Comparison of ENCODE assay signal across 11 cellular contexts in genomic region chr19:46404884-46405658, GRCh38. TPM values are rescaled to one million over a fixed set of nuclear protein-coding genes. Genes with fewer than 3 reads are reported as not detected.
A peak's percentile ranks its signal among the peaks of the same experiment; 100 is the strongest.
DNase-seq lines count a peak whose midpoint lies in the region; ATAC-seq and TF ChIP-seq lines count a peak whose summit lies in the region.
"Had no signal": no experiment of that assay in that cellular context is flagged by ENCODE, and none has a peak within 500 bp of the region (broad histone marks: within the 10 kb centered on the region; RNA-seq: fewer than 3 reads in every experiment).

No MANE protein-coding gene starts in this region.

- no peaks in the 10 kb centered on the region for H3K4me1 ChIP-seq in endocrine pancreas (ENCODE audit: control insufficient read depth, insufficient read depth, low read length)
- H3K4me1 ChIP-seq in mucosa of rectum (ENCODE audit: control insufficient read depth in 2 of 2, insufficient read depth in 2 of 2, low read length in 2 of 2): peaks cover 12 to 14% of the 10 kb centered on the region in 2 donors

- H3K4me3 ChIP-seq in endocrine pancreas (ENCODE audit: control insufficient read depth, insufficient read depth, low read length): no peak overlapping the region
- H3K4me3 ChIP-seq in mucosa of rectum (ENCODE audit: low read length in 2 of 2): peak overlapping the region; percentile 58 to 76

- H3K27me3 Mint-ChIP-seq in HFFc6 (ENCODE audit: insufficient read depth): peaks cover 16% of the 10 kb centered on the region

- H3K9me3 Mint-ChIP-seq in HFFc6: no peaks in the 10 kb centered on the region

- H3K27ac ChIP-seq in 22Rv1 (peak overlapping the region; percentile 59; the same call in 1 of the 2 replicates), mucosa of rectum (ENCODE audit: low read depth in 2 of 2, low read length in 2 of 2) (no peak overlapping the region)

- H3K9me3 ChIP-seq in endocrine pancreas (ENCODE audit: control insufficient read depth, low read length) (no peaks in the 10 kb centered on the region), mucosa of rectum (ENCODE audit: control insufficient read depth in 2 of 2, low read length in 2 of 2) (no peaks in the 10 kb centered on the region)

- peak overlapping the region; percentile 19 for H3K9ac ChIP-seq in endocrine pancreas (ENCODE audit: control insufficient read depth, insufficient read depth, low read length)
- peak overlapping the region in 1 of 2 donors; percentile 70 for H3K9ac ChIP-seq in mucosa of rectum (ENCODE audit: low read depth in 1 of 2, low read length in 2 of 2)

- ATAC-seq in GM21576 (IDR thresholded peaks at IDR 0.05; ENCODE audit: unreplicated experiment): no peak

- TF ChIP-seq CTCF in 22Rv1 (IDR thresholded peaks at IDR 0.05): no peak
- TF ChIP-seq CTCF in HFFc6 (IDR thresholded peaks at IDR 0.05): peak; percentile 39

- peaks cover 35% of the 10 kb centered on the region for H3K4me1 Mint-ChIP-seq in HFFc6 (ENCODE audit: low read depth)

- CTCF ChIA-PET in HEK293T (lab: Yijun Ruan, JAX): interaction anchor here (0.6 kb wide), 1 partner anchor 59 kb away, joined by 4 read pairs; no protein-coding TSS in a partner anchor

- no peak overlapping the region for H3K27ac Mint-ChIP-seq in HFFc6

- H3K36me3 ChIP-seq in endocrine pancreas (ENCODE audit: control insufficient read depth, insufficient read depth, low read length): no peaks in the 10 kb centered on the region
- no peaks in the 10 kb centered on the region for H3K36me3 ChIP-seq in mucosa of rectum (ENCODE audit: control insufficient read depth in 2 of 2, insufficient read depth in 2 of 2, low read length in 2 of 2)

- no peak for DNase-seq in HFFc6
- DNase-seq in AG08395 (ENCODE audit: low spot score): no peak
- no peak for DNase-seq in HEK293T (ENCODE audit: extremely low spot score)
- no peak for DNase-seq in NCI-H2107 treated with DMSO at 0.1 percent for 48 hours (lab: John Stamatoyannopoulos, UW; ENCODE audit: unreplicated experiment)
- DNase-seq: HCEC 1CT, NCI-H2081 had no signal

- H3K4me3 Mint-ChIP-seq in HFFc6: peak overlapping the region; percentile 87; the same call in 1 of the 2 replicates

- POLR2A ChIA-PET in HEK293T (lab: Yijun Ruan, JAX): interaction anchor here (0.6 to 1.3 kb wide), 2 partner anchors 8 to 636 kb away, joined by 3 to 5 read pairs; partner anchors contain the start of genes CCDC8 and SIX5

- no peaks in the 10 kb centered on the region for H3K36me3 Mint-ChIP-seq in HFFc6 (ENCODE audit: low read depth)

- H3K27me3 ChIP-seq in endocrine pancreas (ENCODE audit: control insufficient read depth, insufficient read depth, low read length) (no peaks in the 10 kb centered on the region), mucosa of rectum (ENCODE audit: control insufficient read depth in 2 of 2, insufficient read depth in 2 of 2, low read length in 2 of 2) (peaks cover 21% of the 10 kb centered on the region in 2 donors)

TF ChIP-seq in HEK293T, 16 proteins besides CTCF, POLR2A, EP300 and RAD21:
- TF ChIP-seq, protein P1, sequence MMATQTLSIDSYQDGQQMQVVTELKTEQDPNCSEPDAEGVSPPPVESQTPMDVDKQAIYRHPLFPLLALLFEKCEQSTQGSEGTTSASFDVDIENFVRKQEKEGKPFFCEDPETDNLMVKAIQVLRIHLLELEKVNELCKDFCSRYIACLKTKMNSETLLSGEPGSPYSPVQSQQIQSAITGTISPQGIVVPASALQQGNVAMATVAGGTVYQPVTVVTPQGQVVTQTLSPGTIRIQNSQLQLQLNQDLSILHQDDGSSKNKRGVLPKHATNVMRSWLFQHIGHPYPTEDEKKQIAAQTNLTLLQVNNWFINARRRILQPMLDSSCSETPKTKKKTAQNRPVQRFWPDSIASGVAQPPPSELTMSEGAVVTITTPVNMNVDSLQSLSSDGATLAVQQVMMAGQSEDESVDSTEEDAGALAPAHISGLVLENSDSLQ (IDR thresholded peaks at IDR 0.05): no peak
- TF ChIP-seq SP1 (IDR thresholded peaks at IDR 0.05) (no peak), LEF1 (IDR thresholded peaks at IDR 0.05; ENCODE audit: borderline replicate concordance) (no peak), CTBP1 (IDR thresholded peaks at IDR 0.05; ENCODE audit: borderline replicate concordance) (no peak), HDGF (IDR thresholded peaks at IDR 0.05; ENCODE audit: borderline replicate concordance) (no peak), BHLHE40 (IDR thresholded peaks at IDR 0.05; ENCODE audit: borderline replicate concordance) (no peak), FOXM1 (IDR thresholded peaks at IDR 0.05; ENCODE audit: borderline replicate concordance) (no peak), ARNT (IDR thresholded peaks at IDR 0.05) (no peak), FOXA1 (IDR thresholded peaks at IDR 0.05) (no peak), L3MBTL2 (conservative IDR thresholded peaks at IDR 0.05) (no peak), NFRKB (IDR thresholded peaks at IDR 0.05) (no peak)

RNA-seq across cellular contexts. Expression of gene CCDC8, which starts 8.3 kb away (rescaled TPM):
- 10 to 100 TPM in 4 of 6 experiments, 1 to 10 TPM in 2; 6.3 to 10.6 (median 10.2) TPM for total RNA-seq in HFFc6 (2021; fragmentation: NEBNext Ultra II Directional; extraction: Animal tissue kit (Norgen Biotek cat#: 25700))

RNA-seq across cellular contexts. Expression of gene PNMA8C, which starts 23.7 kb away (rescaled TPM):
- under 1 TPM in 3 of 6 experiments, not detected in 3; 0.05 to 0.09 (median 0.07) TPM for total RNA-seq in HFFc6 (2021; fragmentation: NEBNext Ultra II Directional; extraction: Animal tissue kit (Norgen Biotek cat#: 25700))
- total RNA-seq: Daoy had no signal

RNA-seq across cellular contexts. Expression of gene PPP5C, which starts 58.2 kb away (rescaled TPM):
- total RNA-seq in HFFc6 (2021; fragmentation: NEBNext Ultra II Directional; extraction: Animal tissue kit (Norgen Biotek cat#: 25700)): 10 to 100 TPM; 62.8 to 80.6 (median 76.3) TPM
